Comparison of ENCODE assay signal across 1 cellular context in genomic region chr17:68289473-68289872, GRCh38.
TF ChIP-seq lines count a peak whose summit lies in the region.

No MANE protein-coding gene starts in this region.

TF ChIP-seq in GM12878, 131 proteins besides CTCF, POLR2A, EP300 and RAD21:
- no peak for TF ChIP-seq EZH2 (IDR thresholded peaks at IDR 0.05; ENCODE audit: borderline replicate concordance, control insufficient read depth, low read depth, low read length)
- TF ChIP-seq MLLT1 (IDR thresholded peaks at IDR 0.05) = peak; percentile 25; the same call in 1 of the 2 replicates
